ENCODE assay signal across 8 cellular contexts in the genomic region with DNA sequence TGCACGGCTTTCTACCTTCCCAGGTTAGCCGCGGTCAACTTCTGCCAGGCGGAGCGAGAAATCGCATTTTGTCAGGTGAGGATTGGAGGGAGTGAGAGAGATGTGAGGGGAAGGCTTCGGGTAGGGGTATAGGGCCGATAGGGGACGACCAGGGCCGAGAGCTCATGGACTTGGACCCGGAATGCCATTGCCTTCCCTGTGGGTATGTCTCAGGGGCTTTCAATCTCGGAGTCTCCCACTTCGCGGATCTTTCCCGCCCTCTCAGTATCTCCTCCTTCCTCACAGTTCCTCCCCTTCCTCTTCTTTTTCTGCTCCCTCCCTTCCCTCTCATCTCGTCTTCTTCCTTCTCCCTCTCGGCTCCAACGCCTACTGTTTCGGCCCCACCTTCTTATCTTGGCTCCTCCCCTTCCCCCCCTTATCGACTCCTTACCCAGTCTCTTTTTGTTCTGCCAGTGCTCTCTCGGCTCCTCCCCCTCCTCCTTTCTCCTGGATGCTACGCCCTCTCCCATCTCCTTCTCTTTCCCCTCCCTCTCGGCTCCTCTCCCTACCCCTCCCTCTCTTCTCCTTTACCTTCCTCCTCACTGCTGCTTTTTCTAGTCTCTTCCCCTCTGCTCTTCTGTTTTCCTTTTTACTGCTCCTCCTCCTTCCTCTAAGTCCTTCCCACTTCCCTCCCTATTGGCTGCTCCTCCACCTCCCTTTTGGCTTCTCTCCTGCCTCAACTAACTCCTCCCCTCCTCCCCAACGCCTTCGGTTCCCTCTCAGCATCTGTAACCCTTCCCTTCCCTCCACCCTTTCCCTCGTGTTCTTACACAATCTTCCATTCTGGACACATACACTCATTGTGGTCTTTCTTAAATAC. TPM values are rescaled to one million over a fixed set of nuclear protein-coding genes. Genes with fewer than 3 reads are reported as not detected.
DNase-seq lines count a peak whose midpoint lies in the region; TF ChIP-seq lines count a peak whose summit lies in the region.

No MANE protein-coding gene starts in this region.

- peak overlapping the region; percentile 95 for H3K27ac Mint-ChIP-seq in neural crest cell (ENCODE audit: unreplicated experiment)

- no peaks in the 10 kb centered on the region for H3K27me3 ChIP-seq in H7 (ENCODE audit: control insufficient read depth, insufficient read depth, low read length)
- no peaks in the 10 kb centered on the region for H3K27me3 ChIP-seq in suprapubic skin

- DNase-seq in H7 (peak; percentile 90), M059J (ENCODE audit: low read depth) (peak; percentile 98), foreskin fibroblast (peak; percentile 89 to 93), neural crest cell (ENCODE audit: low read depth, low spot score) (peak; percentile 60), suprapubic skin (ENCODE audit: low spot score in 2 of 2) (peak; percentile 84)
- DNase-seq in activated effector memory CD4-positive, alpha-beta T cell treated with anti-CD3 and anti-CD28 coated beads, Interleukin-2, amount 50 U/mL, for 16 hours: peak; percentile 85

- WGBS in suprapubic skin: 25% methylated on average over 25 of the region's 26 CpGs

- peaks cover 14% of the 10 kb centered on the region for H3K4me1 Mint-ChIP-seq in neural crest cell

- H3K9me3 ChIP-seq in ES-I3 (ENCODE audit: control insufficient read depth, insufficient read depth, low read length) (no peaks in the 10 kb centered on the region), suprapubic skin (no peaks in the 10 kb centered on the region)

- TF ChIP-seq POLR2A in Raji (IDR thresholded peaks at IDR 0.05; ENCODE audit: insufficient read depth, low read depth, low read length) (peak; percentile 58), suprapubic skin (IDR thresholded peaks at IDR 0.05) (no peak)

- H3K36me3 Mint-ChIP-seq in neural crest cell (ENCODE audit: low read depth): no peaks in the 10 kb centered on the region

- peaks cover 8% of the 10 kb centered on the region; the same call in 1 of the 2 replicates for H3K4me1 ChIP-seq in ES-I3 (ENCODE audit: insufficient read depth, low read length)
- peaks cover 6% of the 10 kb centered on the region for H3K4me1 ChIP-seq in suprapubic skin

- no peak for TF ChIP-seq EP300 in suprapubic skin (IDR thresholded peaks at IDR 0.05)

- no peaks in the 10 kb centered on the region for H3K9me3 Mint-ChIP-seq in neural crest cell

- peak overlapping the region; percentile 97 for H3K9ac ChIP-seq in ES-I3 (ENCODE audit: low read depth, low read length)

- peak overlapping the region; percentile 91 for H3K27ac ChIP-seq in suprapubic skin

- no peaks in the 10 kb centered on the region for H3K27me3 Mint-ChIP-seq in neural crest cell (ENCODE audit: low read depth)

- H3K4me3 ChIP-seq in H7 (ENCODE audit: insufficient read depth, low read depth, low read length): peak overlapping the region; percentile 97
- peak overlapping the region; percentile 58 to 72 for H3K4me3 ChIP-seq in foreskin fibroblast (ENCODE audit: low read depth in 1 of 2, low read length in 2 of 2)
- peak overlapping the region; percentile 64 for H3K4me3 ChIP-seq in suprapubic skin

- peak overlapping the region; percentile 93 for H3K4me3 Mint-ChIP-seq in neural crest cell

- H3K36me3 ChIP-seq in ES-I3 (ENCODE audit: insufficient read depth, low read length) (no peaks in the 10 kb centered on the region), H7 (replicated peaks; ENCODE audit: control insufficient read depth, insufficient read depth, low read length) (no peaks in the 10 kb centered on the region), suprapubic skin (no peaks in the 10 kb centered on the region)

- TF ChIP-seq CTCF in foreskin fibroblast (IDR thresholded peaks at IDR 0.05; ENCODE audit: low read depth, low read length) (no peak), neural crest cell (conservative IDR thresholded peaks at IDR 0.05) (no peak), suprapubic skin (IDR thresholded peaks at IDR 0.05) (no peak)

RNA-seq across cellular contexts. Expression of a gene that starts 29.4 kb away (rescaled TPM):
- 568 and 767 TPM in 2 replicates for total RNA-seq in H7 (2014; rRNA removed; shearing (Covaris generic))
- 383 and 530 TPM in 2 replicates for total RNA-seq in M059J (2014; rRNA removed; shearing (Covaris generic))
- 532 and 541 TPM in 2 replicates for total RNA-seq in neural crest cell
- 100 to 1,000 TPM; 171 to 353 (median 231) TPM for total RNA-seq in suprapubic skin

Comparison
In these comparisons a context has a peak if more than half of its experiments do, and no peak if none do; other contexts are left out.
1. Peak in every context shown above with its lines: DNase-seq, H3K4me3 ChIP-seq and H3K27ac ChIP-seq.